ENCODE assay signal across 13 cellular contexts in genomic region chr19:3981736-3982681, GRCh38. TPM values are rescaled to one million over a fixed set of nuclear protein-coding genes. Genes with fewer than 3 reads are reported as not detected.
DNase-seq lines count a peak whose midpoint lies in the region; ATAC-seq and TF ChIP-seq lines count a peak whose summit lies in the region.
"Had no signal": no experiment of that assay in that cellular context is flagged by ENCODE, and none has a peak within 500 bp of the region (broad histone marks: within the 10 kb centered on the region; RNA-seq: fewer than 3 reads in every experiment).

No MANE protein-coding gene starts in this region.

- peaks cover 55% of the 10 kb centered on the region for H3K4me1 Mint-ChIP-seq in activated naive CD4-positive, alpha-beta T cell treated with anti-CD3 and anti-CD28 coated beads, Interleukin-2, amount 10 ng/mL, durations not matched to agents 7 days and 5 days
- peaks cover 45% of the 10 kb centered on the region for H3K4me1 Mint-ChIP-seq in activated CD8-positive, alpha-beta T cell treated with anti-CD3 and anti-CD28 coated beads, Interleukin-2, amount 10 ng/mL, durations not matched to agents 7 days and 5 days (ENCODE audit: low read depth)
- peaks cover 88% of the 10 kb centered on the region for H3K4me1 Mint-ChIP-seq in stimulated activated naive CD8-positive, alpha-beta T cell treated with anti-CD3 and anti-CD28 coated beads, Interleukin-15, amount 100 ng/mL, for 72 hours

- H3K27me3 ChIP-seq in iPS-15b (ENCODE audit: control insufficient read depth, insufficient read depth, low read length) = no peaks in the 10 kb centered on the region
- H3K27me3 ChIP-seq: colonic mucosa, heart right ventricle had no signal

- H3K9me3 ChIP-seq in iPS-15b (ENCODE audit: control insufficient read depth, insufficient read depth, low read length) = no peaks in the 10 kb centered on the region
- H3K9me3 ChIP-seq: colonic mucosa, heart right ventricle had no signal

- no peak overlapping the region for H3K27ac Mint-ChIP-seq in activated naive CD4-positive, alpha-beta T cell treated with anti-CD3 and anti-CD28 coated beads, Interleukin-2, amount 10 ng/mL, durations not matched to agents 7 days and 5 days
- peak overlapping the region; percentile 92 for H3K27ac Mint-ChIP-seq in activated CD8-positive, alpha-beta T cell treated with anti-CD3 and anti-CD28 coated beads, Interleukin-2, amount 10 ng/mL, durations not matched to agents 7 days and 5 days
- peak overlapping the region in 1 of 2 donors; percentile 99 for H3K27ac Mint-ChIP-seq in stimulated activated naive CD8-positive, alpha-beta T cell treated with anti-CD3 and anti-CD28 coated beads, Interleukin-15, amount 100 ng/mL, for 72 hours

- no peak for DNase-seq in activated naive CD4-positive, alpha-beta T cell treated with anti-CD3 and anti-CD28 coated beads, Interleukin-2, amount 10 ng/mL, durations not matched to agents 7 days and 5 days
- DNase-seq in activated naive CD4-positive, alpha-beta T cell treated with anti-CD3 and anti-CD28 coated beads, Interleukin-2, amount 50 U/mL, for 16 hours = no peak
- DNase-seq in activated CD8-positive, alpha-beta T cell treated with anti-CD3 and anti-CD28 coated beads, Interleukin-2, amount 10 ng/mL, durations not matched to agents 7 days and 5 days = no peak
- DNase-seq in stimulated activated naive CD8-positive, alpha-beta T cell treated with anti-CD3 and anti-CD28 coated beads, Interleukin-15, amount 100 ng/mL, for 72 hours = no peak
- DNase-seq in HEK293T (ENCODE audit: extremely low spot score) (no peak), cerebellar nuclear complex (lab: John Stamatoyannopoulos, UW) (no peak), posterior cingulate gyrus (no peak)
- DNase-seq: AML-193, colonic mucosa, NCI-H187 treated with DMSO at 0.1 percent for 48 hours had no signal

- POLR2A ChIA-PET in activated CD8-positive, alpha-beta T cell treated with anti-CD3 and anti-CD28 coated beads, Interleukin-2, amount 10 ng/mL, durations not matched to agents 7 days and 5 days (lab: Charles Lee) = interaction anchor here (0.6 to 1.8 kb wide), 4 partner anchors 11 to 1920 kb away, joined by 3 to 10 read pairs (median 4); partner anchors contain the start of gene DAPK3
- POLR2A ChIA-PET in HEK293T (lab: Yijun Ruan, JAX) = interaction anchor here (0.5 to 4.2 kb wide), 4 partner anchors 10 to 84 kb away, joined by 3 to 39 read pairs (median 8); partner anchors contain the start of gene DAPK3

- CTCF ChIA-PET in activated naive CD4-positive, alpha-beta T cell treated with anti-CD3 and anti-CD28 coated beads, Interleukin-2, amount 10 ng/mL, durations not matched to agents 7 days and 5 days (lab: Charles Lee) = interaction anchor here (0.9 kb wide), 1 partner anchor 205 kb away, joined by 3 read pairs; no protein-coding TSS in a partner anchor
- CTCF ChIA-PET in activated CD8-positive, alpha-beta T cell treated with anti-CD3 and anti-CD28 coated beads, Interleukin-2, amount 10 ng/mL, durations not matched to agents 7 days and 5 days (lab: Charles Lee) = no interaction called here
- CTCF ChIA-PET in HEK293T (lab: Yijun Ruan, JAX) = no interaction called here

- H3K4me3 Mint-ChIP-seq in activated naive CD4-positive, alpha-beta T cell treated with anti-CD3 and anti-CD28 coated beads, Interleukin-2, amount 10 ng/mL, durations not matched to agents 7 days and 5 days = peak overlapping the region; percentile 41
- H3K4me3 Mint-ChIP-seq in activated CD8-positive, alpha-beta T cell treated with anti-CD3 and anti-CD28 coated beads, Interleukin-2, amount 10 ng/mL, durations not matched to agents 7 days and 5 days = peak overlapping the region; percentile 95
- H3K4me3 Mint-ChIP-seq in stimulated activated naive CD8-positive, alpha-beta T cell treated with anti-CD3 and anti-CD28 coated beads, Interleukin-15, amount 100 ng/mL, for 72 hours = peak overlapping the region; percentile 93 to 98

- peaks cover 13% of the 10 kb centered on the region for H3K4me1 ChIP-seq in iPS-15b (ENCODE audit: control insufficient read depth, insufficient read depth, low read length)

- no peaks in the 10 kb centered on the region for H3K27me3 Mint-ChIP-seq in activated naive CD4-positive, alpha-beta T cell treated with anti-CD3 and anti-CD28 coated beads, Interleukin-2, amount 10 ng/mL, durations not matched to agents 7 days and 5 days
- H3K27me3 Mint-ChIP-seq in activated CD8-positive, alpha-beta T cell treated with anti-CD3 and anti-CD28 coated beads, Interleukin-2, amount 10 ng/mL, durations not matched to agents 7 days and 5 days (ENCODE audit: low read depth) = no peaks in the 10 kb centered on the region
- H3K27me3 Mint-ChIP-seq in stimulated activated naive CD8-positive, alpha-beta T cell treated with anti-CD3 and anti-CD28 coated beads, Interleukin-15, amount 100 ng/mL, for 72 hours = no peaks in the 10 kb centered on the region

- ATAC-seq in activated CD8-positive, alpha-beta T cell treated with anti-CD3 and anti-CD28 coated beads, Interleukin-2, amount 10 ng/mL, durations not matched to agents 7 days and 5 days = no peak
- ATAC-seq in stimulated activated naive CD8-positive, alpha-beta T cell treated with anti-CD3 and anti-CD28 coated beads, Interleukin-15, amount 100 ng/mL, for 72 hours = no peak
- ATAC-seq: heart right ventricle had no signal

- peaks cover 56% of the 10 kb centered on the region for H3K36me3 Mint-ChIP-seq in activated naive CD4-positive, alpha-beta T cell treated with anti-CD3 and anti-CD28 coated beads, Interleukin-2, amount 10 ng/mL, durations not matched to agents 7 days and 5 days
- peaks cover 73% of the 10 kb centered on the region for H3K36me3 Mint-ChIP-seq in activated CD8-positive, alpha-beta T cell treated with anti-CD3 and anti-CD28 coated beads, Interleukin-2, amount 10 ng/mL, durations not matched to agents 7 days and 5 days (ENCODE audit: low read depth)

- H3K9me3 Mint-ChIP-seq in activated naive CD4-positive, alpha-beta T cell treated with anti-CD3 and anti-CD28 coated beads, Interleukin-2, amount 10 ng/mL, durations not matched to agents 7 days and 5 days = no peaks in the 10 kb centered on the region
- no peaks in the 10 kb centered on the region for H3K9me3 Mint-ChIP-seq in activated CD8-positive, alpha-beta T cell treated with anti-CD3 and anti-CD28 coated beads, Interleukin-2, amount 10 ng/mL, durations not matched to agents 7 days and 5 days (ENCODE audit: insufficient read depth)
- H3K9me3 Mint-ChIP-seq in stimulated activated naive CD8-positive, alpha-beta T cell treated with anti-CD3 and anti-CD28 coated beads, Interleukin-15, amount 100 ng/mL, for 72 hours = no peaks in the 10 kb centered on the region

- intact Hi-C loops in posterior cingulate gyrus (cut with DNase I) = no loop called here

- peaks cover 77% of the 10 kb centered on the region for H3K36me3 ChIP-seq in iPS-15b (ENCODE audit: control insufficient read depth, insufficient read depth, low read length)

- H3K4me3 ChIP-seq in iPS-15b (ENCODE audit: low read depth, low read length) = peak overlapping the region; percentile 4
- H3K4me3 ChIP-seq: colonic mucosa had no signal

- H3K9ac ChIP-seq in iPS-15b (ENCODE audit: low read depth, low read length) = peak overlapping the region; percentile 98

TF ChIP-seq in HEK293T, 16 proteins besides CTCF, POLR2A, EP300 and RAD21:
- TF ChIP-seq FOXA1 (IDR thresholded peaks at IDR 0.05) = no peak
- TF ChIP-seq TARDBP (IDR thresholded peaks at IDR 0.05) = no peak
- TF ChIP-seq, protein P1, sequence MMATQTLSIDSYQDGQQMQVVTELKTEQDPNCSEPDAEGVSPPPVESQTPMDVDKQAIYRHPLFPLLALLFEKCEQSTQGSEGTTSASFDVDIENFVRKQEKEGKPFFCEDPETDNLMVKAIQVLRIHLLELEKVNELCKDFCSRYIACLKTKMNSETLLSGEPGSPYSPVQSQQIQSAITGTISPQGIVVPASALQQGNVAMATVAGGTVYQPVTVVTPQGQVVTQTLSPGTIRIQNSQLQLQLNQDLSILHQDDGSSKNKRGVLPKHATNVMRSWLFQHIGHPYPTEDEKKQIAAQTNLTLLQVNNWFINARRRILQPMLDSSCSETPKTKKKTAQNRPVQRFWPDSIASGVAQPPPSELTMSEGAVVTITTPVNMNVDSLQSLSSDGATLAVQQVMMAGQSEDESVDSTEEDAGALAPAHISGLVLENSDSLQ (IDR thresholded peaks at IDR 0.05) = no peak
- TF ChIP-seq CTBP1 (IDR thresholded peaks at IDR 0.05; ENCODE audit: borderline replicate concordance) = no peak
- no peak for TF ChIP-seq ARNT (IDR thresholded peaks at IDR 0.05)
- no peak for TF ChIP-seq FOXM1 (IDR thresholded peaks at IDR 0.05; ENCODE audit: borderline replicate concordance)
- TF ChIP-seq FOXK2 (IDR thresholded peaks at IDR 0.05) = no peak
- TF ChIP-seq SP1 (IDR thresholded peaks at IDR 0.05) = no peak
- TF ChIP-seq NFRKB (IDR thresholded peaks at IDR 0.05) = no peak
- TF ChIP-seq L3MBTL2 (conservative IDR thresholded peaks at IDR 0.05) = no peak
- no peak for TF ChIP-seq ZNF384 (IDR thresholded peaks at IDR 0.05)
- no peak for TF ChIP-seq LEF1 (IDR thresholded peaks at IDR 0.05; ENCODE audit: borderline replicate concordance)

RNA-seq across cellular contexts. Expression of gene EEF2, which starts 3.3 kb away (rescaled TPM):
- total RNA-seq in activated CD8-positive, alpha-beta T cell treated with anti-CD3 and anti-CD28 coated beads, Interleukin-2, amount 10 ng/mL, durations not matched to agents 7 days and 5 days = 1,000 to 10,000 TPM; 1,524 to 1,558 TPM

RNA-seq across cellular contexts. Expression of gene DAPK3, which starts 11.1 kb away (rescaled TPM):
- total RNA-seq in activated CD8-positive, alpha-beta T cell treated with anti-CD3 and anti-CD28 coated beads, Interleukin-2, amount 10 ng/mL, durations not matched to agents 7 days and 5 days = 10 to 100 TPM; 43.0 to 44.9 TPM

RNA-seq across cellular contexts. Expression of gene PIAS4, which starts 25.5 kb away (rescaled TPM):
- 10 to 100 TPM; 34.2 to 35.6 TPM for total RNA-seq in activated CD8-positive, alpha-beta T cell treated with anti-CD3 and anti-CD28 coated beads, Interleukin-2, amount 10 ng/mL, durations not matched to agents 7 days and 5 days

RNA-seq across cellular contexts. Expression of gene NMRK2, which starts 49.1 kb away (rescaled TPM):
- total RNA-seq in activated CD8-positive, alpha-beta T cell treated with anti-CD3 and anti-CD28 coated beads, Interleukin-2, amount 10 ng/mL, durations not matched to agents 7 days and 5 days = not detected
- total RNA-seq: activated CD8-positive, alpha-beta memory T cell treated with anti-CD3 and anti-CD28 coated beads for 36 hours had no signal

Comparison
In these comparisons a context has a peak if more than half of its experiments do, and no peak if none do; other contexts are left out.
1. H3K4me3 Mint-ChIP-seq: peak in every context shown above with its lines; median percentile 96 in stimulated activated naive CD8-positive, alpha-beta T cell treated with anti-CD3 and anti-CD28 coated beads, Interleukin-15, amount 100 ng/mL, for 72 hours; 95 in activated CD8-positive, alpha-beta T cell treated with anti-CD3 and anti-CD28 coated beads, Interleukin-2, amount 10 ng/mL, durations not matched to agents 7 days and 5 days; 41 in activated naive CD4-positive, alpha-beta T cell treated with anti-CD3 and anti-CD28 coated beads, Interleukin-2, amount 10 ng/mL, durations not matched to agents 7 days and 5 days.